26 cellular contexts compared by ENCODE assay signal in genomic region chr10:115996031-115996430, GRCh38.
"Had no signal": no experiment of that assay in that cellular context is flagged by ENCODE, and none has a peak within 500 bp of the region (broad histone marks: within the 10 kb centered on the region; RNA-seq: fewer than 3 reads in every experiment).

No MANE protein-coding gene starts in this region.

- H3K9me3 ChIP-seq: SK-N-SH had no signal

- H3K36me3 ChIP-seq: SJCRH30 had no signal

- H3K36me3 Mint-ChIP-seq: activated naive CD4-positive, alpha-beta T cell treated with anti-CD3 and anti-CD28 coated beads, Interleukin-2, amount 10 ng/mL, durations not matched to agents 7 days and 5 days; activated naive CD8-positive, alpha-beta T cell treated with anti-CD3 and anti-CD28 coated beads for 36 hours had no signal

- H3K4me3 ChIP-seq: SJCRH30 had no signal

- H3K27ac Mint-ChIP-seq: activated CD4-positive, alpha-beta T cell treated with anti-CD3 and anti-CD28 coated beads for 36 hours; activated CD8-positive, alpha-beta T cell treated with anti-CD3 and anti-CD28 coated beads for 36 hours; activated naive CD4-positive, alpha-beta T cell treated with anti-CD3 and anti-CD28 coated beads, Interleukin-2, amount 10 ng/mL, durations not matched to agents 7 days and 5 days; activated naive CD8-positive, alpha-beta T cell treated with anti-CD3 and anti-CD28 coated beads for 36 hours; activated T-cell treated with anti-CD3 and anti-CD28 coated beads, Interleukin-2, amount 50 U/mL, for 72 hours; activated T-helper 2 cell treated with anti-CD3 and anti-CD28 coated beads, Interferon-gamma antibody, Interleukin-2, Interleukin-4, amounts not matched to agents 10 μg/mL and 5 μg/mL and 100 μg/mL, durations not matched to agents 14 hours and 24 hours and 36 hours had no signal

- H3K4me1 ChIP-seq: SJCRH30 had no signal

- H3K4me1 Mint-ChIP-seq: activated CD4-positive, alpha-beta T cell treated with anti-CD3 and anti-CD28 coated beads for 36 hours; activated naive CD4-positive, alpha-beta T cell treated with anti-CD3 and anti-CD28 coated beads, Interleukin-2, amount 10 ng/mL, durations not matched to agents 7 days and 5 days; activated naive CD8-positive, alpha-beta T cell treated with anti-CD3 and anti-CD28 coated beads for 36 hours had no signal

- H3K27me3 Mint-ChIP-seq: activated CD4-positive, alpha-beta T cell treated with anti-CD3 and anti-CD28 coated beads for 36 hours; activated CD8-positive, alpha-beta T cell treated with anti-CD3 and anti-CD28 coated beads for 36 hours; activated naive CD4-positive, alpha-beta T cell treated with anti-CD3 and anti-CD28 coated beads, Interleukin-2, amount 10 ng/mL, durations not matched to agents 7 days and 5 days had no signal

- H3K27me3 ChIP-seq: SJCRH30 had no signal

- H3K4me3 Mint-ChIP-seq: activated CD4-positive, alpha-beta T cell treated with anti-CD3 and anti-CD28 coated beads for 36 hours; activated CD8-positive, alpha-beta T cell treated with anti-CD3 and anti-CD28 coated beads for 36 hours; activated naive CD4-positive, alpha-beta T cell treated with anti-CD3 and anti-CD28 coated beads, Interleukin-2, amount 10 ng/mL, durations not matched to agents 7 days and 5 days; activated naive CD8-positive, alpha-beta T cell treated with anti-CD3 and anti-CD28 coated beads for 36 hours; activated T-cell treated with anti-CD3 and anti-CD28 coated beads, Interleukin-2, amount 50 U/mL, for 72 hours had no signal

- H3K27ac ChIP-seq: KMS-11, RWPE1, SJCRH30, VCaP had no signal

- DNase-seq: activated CD4-positive, alpha-beta T cell treated with anti-CD3 and anti-CD28 coated beads for 36 hours; activated CD4-positive, alpha-beta T cell treated with anti-CD3 and anti-CD28 coated beads, Interleukin-2, amount 50 U/mL, for 1 hour; activated CD8-positive, alpha-beta memory T cell treated with anti-CD3 and anti-CD28 coated beads, Interleukin-2, amount 50 U/mL, for 4 hours; activated CD8-positive, alpha-beta T cell treated with anti-CD3 and anti-CD28 coated beads for 36 hours; activated gamma-delta T cell treated with Interleukin-2 at 50 U/mL for 16 hours; activated naive CD4-positive, alpha-beta T cell treated with anti-CD3 and anti-CD28 coated beads, Interleukin-2, amount 10 ng/mL, durations not matched to agents 7 days and 5 days; activated naive CD8-positive, alpha-beta T cell treated with anti-CD3 and anti-CD28 coated beads for 36 hours; activated T-cell treated with anti-CD3 and anti-CD28 coated beads, Interleukin-2, amount 50 U/mL, for 72 hours; MV-4-11; NCI-H1092 treated with DMSO at 0.1 percent for 48 hours; NCI-H1417 treated with DMSO at 0.1 percent for 48 hours; NCI-H1694; NCI-H2029 treated with DMSO at 0.1 percent for 48 hours; NCI-H345; NCI-H510A; NCI-H526 treated with DMSO at 0.1 percent for 48 hours; NCI-H82; OCI-M1; Right ventricle myocardium superior; SJCRH30; SK-N-SH; T-helper 1 cell had no signal

- H3K9ac ChIP-seq: KMS-11, SK-N-SH had no signal
